Comparison of ENCODE assay signal across 8 cellular contexts in the genomic region with DNA sequence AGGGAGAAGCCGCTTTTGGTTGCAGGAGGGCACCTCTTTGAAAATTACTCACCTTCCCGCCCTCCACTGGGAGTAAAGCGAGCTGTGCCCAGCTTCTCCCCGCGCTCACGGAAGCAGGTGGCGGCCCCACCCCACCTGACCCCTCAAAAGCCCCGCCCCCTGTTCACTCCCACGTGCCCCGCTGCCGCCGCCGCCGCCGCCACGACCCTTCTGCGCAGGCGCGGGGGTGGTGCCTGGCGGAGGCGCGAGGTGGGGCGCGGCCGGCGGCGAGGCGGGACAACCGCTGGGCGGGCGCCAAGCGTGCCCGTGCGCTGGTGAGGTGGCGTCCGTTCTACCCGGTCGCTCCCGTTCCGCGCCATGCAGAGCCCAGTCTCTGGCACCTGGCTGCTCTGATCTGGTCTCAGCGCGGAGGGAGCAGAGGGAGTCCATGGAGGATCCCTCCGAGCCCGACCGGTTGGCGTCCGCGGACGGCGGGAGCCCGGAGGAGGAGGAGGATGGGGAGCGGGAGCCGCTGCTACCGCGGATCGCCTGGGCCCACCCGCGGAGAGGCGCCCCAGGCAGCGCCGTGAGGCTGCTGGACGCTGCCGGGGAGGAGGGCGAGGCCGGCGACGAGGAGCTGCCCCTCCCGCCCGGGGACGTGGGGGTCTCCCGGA. TPM values are rescaled to one million over a fixed set of nuclear protein-coding genes. Genes with fewer than 3 reads are reported as not detected.
DNase-seq lines count a peak whose midpoint lies in the region; ATAC-seq lines count a peak whose summit lies in the region.

A gene (plus strand): TSS at position 297 of the 653 bp plus-strand sequence. CDS start 131 bp downstream, at position 428.

- peak within 1 kb of the TSS; percentile 84 for H3K4me2 ChIP-seq in mesendoderm (ENCODE audit: low read length)

- no peak within 1 kb of the TSS for H4K8ac ChIP-seq in mesendoderm (ENCODE audit: low read depth, low read length)

- H3K4me1 Mint-ChIP-seq in effector memory CD8-positive, alpha-beta T cell (ENCODE audit: low read depth in 2 of 2): peaks cover 21 to 35% of the 10 kb centered on the region in 2 donors

- H4K5ac ChIP-seq in mesendoderm (ENCODE audit: low read length): no peak within 1 kb of the TSS

- H3K79me2 ChIP-seq in mesendoderm (ENCODE audit: control insufficient read depth, insufficient read depth, low read length): no peaks in the 10 kb centered on the region

- H3K4ac ChIP-seq in mesendoderm (ENCODE audit: low read depth, low read length): peak within 1 kb of the TSS; percentile 39

- peak within 1 kb of the TSS; percentile 86 to 93 for H3K4me3 Mint-ChIP-seq in effector memory CD8-positive, alpha-beta T cell

- H3K9ac ChIP-seq in mesendoderm (ENCODE audit: low read length): peak within 1 kb of the TSS; percentile 88

- no peaks in the 10 kb centered on the region for H3K4me1 ChIP-seq in mesendoderm (ENCODE audit: control insufficient read depth, low read depth, low read length)

- peak within 1 kb of the TSS; percentile 93 for H3K4me3 ChIP-seq in mesendoderm (ENCODE audit: low read length)

- H3K27me3 ChIP-seq in mesendoderm (ENCODE audit: insufficient read depth, low read length, poor library complexity): no peaks in the 10 kb centered on the region

- peaks cover 4% of the 10 kb centered on the region for H3K79me1 ChIP-seq in mesendoderm (ENCODE audit: low read length)

- no peak within 1 kb of the TSS for H2BK15ac ChIP-seq in mesendoderm (replicated peaks; ENCODE audit: low read depth)

- ATAC-seq in GM21360 (IDR thresholded peaks at IDR 0.05; ENCODE audit: unreplicated experiment): peak; percentile 74
- ATAC-seq in effector memory CD8-positive, alpha-beta T cell (replicated peaks): peak; percentile 76

- peaks cover 12% of the 10 kb centered on the region for H3K36me3 Mint-ChIP-seq in effector memory CD8-positive, alpha-beta T cell (ENCODE audit: insufficient read depth)

- peak within 1 kb of the TSS; percentile 87 for H2BK5ac ChIP-seq in mesendoderm (ENCODE audit: low read length)

- no peaks in the 10 kb centered on the region for H3K27me3 Mint-ChIP-seq in effector memory CD8-positive, alpha-beta T cell

- H2AK5ac ChIP-seq in mesendoderm (ENCODE audit: low read length): no peak within 1 kb of the TSS

- no peaks in the 10 kb centered on the region for H3K36me3 ChIP-seq in mesendoderm (ENCODE audit: control insufficient read depth, insufficient read depth, low read length)

- H3K9me3 Mint-ChIP-seq in effector memory CD8-positive, alpha-beta T cell: no peaks in the 10 kb centered on the region

- peak within 1 kb of the TSS; percentile 99 for H3K56ac ChIP-seq in mesendoderm (ENCODE audit: low read length)

- H3K27ac Mint-ChIP-seq in effector memory CD8-positive, alpha-beta T cell: peak within 1 kb of the TSS; percentile 90 to 96

- WGBS in mesendoderm (ENCODE audit: extremely low coverage, insufficient coverage, low lambda C conversion rate): no CpG with 5 or more reads among the region's 72 CpGs

- H3K18ac ChIP-seq in mesendoderm (ENCODE audit: low read length): peak within 1 kb of the TSS; percentile 89

- no peak within 1 kb of the TSS for H2BK120ac ChIP-seq in mesendoderm (ENCODE audit: low read depth, low read length)

- DNase-seq in COLO668 (lab: John Stamatoyannopoulos, UW; ENCODE audit: unreplicated experiment) (peak; percentile 96), HT1080 (ENCODE audit: low read depth) (peak; percentile 77), NOMO-1 (lab: John Stamatoyannopoulos, UW; ENCODE audit: unreplicated experiment in 2 of 2) (peak; percentile 79 to 96), mesendoderm (peak; percentile 92)
- peak; percentile 85 to 88 for DNase-seq in activated CD8-positive, alpha-beta memory T cell treated with anti-CD3 and anti-CD28 coated beads for 4 hours (ENCODE audit: low read depth in 2 of 2)
- peak; percentile 91 to 95 (median 91) for DNase-seq in effector memory CD8-positive, alpha-beta T cell
- peak; percentile 94 for DNase-seq in stimulated activated CD8-positive, alpha-beta memory T cell treated with anti-CD3 and anti-CD28 coated beads, Interleukin-15, amount 100 ng/mL, for 24 hours (ENCODE audit: low read depth)

- H3K27ac ChIP-seq in mesendoderm (ENCODE audit: low read depth, low read length): peak within 1 kb of the TSS; percentile 80

- H3K23ac ChIP-seq in mesendoderm (ENCODE audit: low read length): peak within 1 kb of the TSS; percentile 29

RNA-seq across cellular contexts. Expression of the gene that starts here (rescaled TPM):
- total RNA-seq in HT1080 (2014; rRNA removed; shearing (Covaris generic)): 27.3 and 29.0 TPM in 2 replicates
- 28.2 and 33.0 TPM in 2 replicates for polyA plus RNA-seq in HT1080 (2015; cell fraction: cytosol; rRNA removed)
- 17.0 and 18.8 TPM in 2 replicates for polyA plus RNA-seq in HT1080 (2015; cell fraction: nucleus; rRNA removed)
- 11.6 TPM for polyA plus RNA-seq in mesendoderm (2013, experiment 1 of 2)
- polyA plus RNA-seq in mesendoderm (2013, experiment 2 of 2): 11.5 TPM

Comparison
In these comparisons a context has a peak if more than half of its experiments do, and no peak if none do; other contexts are left out.
1. Peak in every context shown above with its lines: DNase-seq, ATAC-seq, H3K4me3 ChIP-seq and H3K27ac ChIP-seq.